9 cellular contexts compared by ENCODE assay signal in genomic region chr19:54359149-54359820, GRCh38. TPM values are rescaled to one million over a fixed set of nuclear protein-coding genes. Genes with fewer than 3 reads are reported as not detected.
DNase-seq lines count a peak whose midpoint lies in the region; ATAC-seq, FAIRE-seq and TF ChIP-seq lines count a peak whose summit lies in the region.
"Not testable (repeated sequence)": the region's sequence is repeated elsewhere in the genome, so short reads cannot be mapped to it uniquely, and the experiment has no call there.
"Had no signal": no experiment of that assay in that cellular context is flagged by ENCODE, and none has a peak within 500 bp of the region (broad histone marks: within the 10 kb centered on the region; RNA-seq: fewer than 3 reads in every experiment).

No MANE protein-coding gene starts in this region.

- not testable (repeated sequence) for H3K27ac ChIP-seq in body of pancreas

- H3K27me3 Mint-ChIP-seq in memory B cell: not testable (repeated sequence)

- intact Hi-C loops in body of pancreas (cut with DNase I): not testable (repeated sequence)

- H3K27me3 ChIP-seq in body of pancreas: not testable (repeated sequence)

- H3K36me3 ChIP-seq in body of pancreas (replicated peaks in 1 of 2; ENCODE audit: insufficient read depth in 1 of 2, low read depth in 2 of 2): not testable (repeated sequence)

- not testable (repeated sequence) for H3K9me3 ChIP-seq in body of pancreas

- H3K36me3 Mint-ChIP-seq in memory B cell: not testable (repeated sequence)

- TF ChIP-seq CTCF in GM13976 (IDR thresholded peaks at IDR 0.05; ENCODE audit: borderline replicate concordance, control extremely low read depth, extremely low read depth, insufficient read depth, missing control alignments) (peak; percentile 37), body of pancreas (IDR thresholded peaks at IDR 0.05) (peak in 2 of 7 experiments; percentile 23 to 28)

- peak; percentile 97 for FAIRE-seq in urothelium cell line (lab: Jason Lieb, UNC)

- H3K4me3 ChIP-seq in body of pancreas: not testable (repeated sequence)

- not testable (repeated sequence) for TF ChIP-seq POLR2A in body of pancreas (IDR thresholded peaks at IDR 0.05)

- H3K4me1 Mint-ChIP-seq in memory B cell: peaks cover 17% of the 10 kb centered on the region

- 18% methylated on average over 14 of the region's 21 CpGs; no CpG with 5 or more reads in 1 of the 2 donors for WGBS in body of pancreas, 2 donors

- H3K4me1 ChIP-seq in body of pancreas: not testable (repeated sequence)

- not testable (repeated sequence) for H3K9me3 Mint-ChIP-seq in memory B cell

- peak; percentile 54 for ATAC-seq in HG02938 (IDR thresholded peaks at IDR 0.05; ENCODE audit: unreplicated experiment)
- ATAC-seq in body of pancreas: peak; percentile 78
- ATAC-seq in memory B cell (ENCODE audit: low read depth): peak; percentile 81

- in situ Hi-C loops in GM13976 (cut with MboI; ENCODE audit: low sequenced_read_pairs, unreplicated experiment): not testable (repeated sequence)

- not testable (repeated sequence) for DNase-seq in GM13976 (ENCODE audit: low spot score); urothelium cell line (ENCODE audit: low spot score)
- peak in 4 of 5 donors; percentile 46 to 67 (median 55) for DNase-seq in T-helper 1 cell
- peak; percentile 71 for DNase-seq in activated CD8-positive, alpha-beta memory T cell treated with anti-CD3 and anti-CD28 coated beads, Interleukin-2, amount 50 U/mL, for 4 hours
- DNase-seq in body of pancreas: peak; percentile 36 to 53 (median 46)
- peak; percentile 66 to 78 for DNase-seq in memory B cell (ENCODE audit: low spot score in 2 of 2)
- DNase-seq in stimulated activated CD4-positive, alpha-beta T cell treated with anti-CD3 and anti-CD28 coated beads, TNF-alpha, amount 100 ng/mL, for 1 hour (ENCODE audit: low read depth in 3 of 3, low spot score in 1 of 3): peak; percentile 28 to 63 (median 56)

- not testable (repeated sequence) for H3K27ac Mint-ChIP-seq in memory B cell

- H3K4me3 Mint-ChIP-seq in memory B cell: not testable (repeated sequence)

RNA-seq across cellular contexts. Expression of gene LAIR1, which starts 5.4 kb away (rescaled TPM):
- total RNA-seq in body of pancreas: 10 to 100 TPM in 1 of 2 donors, 1 to 10 TPM in 1; 2.9 to 35.6 TPM

RNA-seq across cellular contexts. Expression of gene LILRA4, which starts 20.3 kb away (rescaled TPM):
- not detected for total RNA-seq in body of pancreas
- total RNA-seq: temporal lobe had no signal

RNA-seq across cellular contexts. Expression of gene LILRA5, which starts 46.3 kb away (rescaled TPM):
- under 1 TPM in 1 of 2 donors, not detected in 1; 0.78 TPM for total RNA-seq in body of pancreas
- total RNA-seq: temporal lobe had no signal

RNA-seq across cellular contexts. Expression of gene TTYH1, which starts 56.0 kb away (rescaled TPM):
- total RNA-seq in body of pancreas: 10 to 100 TPM; 20.5 to 88.7 TPM
